ENCODE assay signal across 20 cellular contexts in the genomic region with DNA sequence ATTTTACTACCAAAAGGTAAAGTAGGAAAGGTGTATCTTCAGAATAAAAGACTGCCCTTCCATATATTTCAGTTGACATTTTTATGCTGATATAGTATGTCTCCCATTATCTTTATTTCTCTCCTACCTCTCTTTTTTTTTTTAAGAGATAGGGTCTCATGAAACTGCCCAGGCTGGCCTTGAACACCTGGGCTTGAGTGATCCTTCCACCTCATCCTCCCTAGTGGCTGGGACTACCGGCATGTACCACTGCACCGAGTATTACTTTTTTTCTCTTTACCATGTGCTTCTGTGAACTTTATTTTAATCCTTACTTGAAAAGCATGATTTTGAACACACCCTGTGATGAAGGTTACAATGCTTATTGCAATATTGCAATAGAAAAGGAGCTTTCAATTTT.
"Had no signal": no experiment of that assay in that cellular context is flagged by ENCODE, and none has a peak within 500 bp of the region (broad histone marks: within the 10 kb centered on the region; RNA-seq: fewer than 3 reads in every experiment).

No MANE protein-coding gene starts in this region.

- H3K27ac Mint-ChIP-seq: activated CD8-positive, alpha-beta T cell treated with anti-CD3 and anti-CD28 coated beads, Interleukin-2, amount 10 ng/mL, durations not matched to agents 7 days and 5 days; activated naive CD4-positive, alpha-beta T cell treated with anti-CD3 and anti-CD28 coated beads, Interleukin-2, amount 50 U/mL, for 24 hours had no signal

- H3K9me3 Mint-ChIP-seq: central memory CD8-positive, alpha-beta T cell had no signal

- DNase-seq: activated CD4-positive, alpha-beta T cell treated with anti-CD3 and anti-CD28 coated beads for 48 hours; activated CD4-positive, alpha-beta T cell treated with anti-CD3 and anti-CD28 coated beads, Interleukin-2, amount 50 U/mL, for 4 hours; activated CD4-positive, CD25-positive, alpha-beta regulatory T cell treated with anti-CD3 and anti-CD28 coated beads, Interleukin-2, amount 50 U/mL, for 72 hours; activated CD8-positive, alpha-beta memory T cell treated with anti-CD3 and anti-CD28 coated beads, Interleukin-2, amount 50 U/mL, for 48 hours; activated CD8-positive, alpha-beta T cell treated with anti-CD3 and anti-CD28 coated beads, Interleukin-2, amount 10 ng/mL, durations not matched to agents 7 days and 5 days; activated effector memory CD4-positive, alpha-beta T cell treated with Interleukin-2 at 50 U/mL for 16 hours; activated naive CD4-positive, alpha-beta T cell; activated T-cell treated with anti-CD3 and anti-CD28 coated beads, Interleukin-2, amount 50 U/mL, for 1 hour; amygdala; NCI-H1092; NCI-H1417; NCI-H1930; NCI-H2171; NCI-H226; NCI-H526 treated with DMSO at 0.1 percent for 48 hours; NCI-H82; SIG-M5 had no signal

- ATAC-seq: activated CD8-positive, alpha-beta T cell treated with anti-CD3 and anti-CD28 coated beads, Interleukin-2, amount 10 ng/mL, durations not matched to agents 7 days and 5 days had no signal

- H3K4me3 Mint-ChIP-seq: activated CD8-positive, alpha-beta T cell treated with anti-CD3 and anti-CD28 coated beads, Interleukin-2, amount 10 ng/mL, durations not matched to agents 7 days and 5 days; activated naive CD4-positive, alpha-beta T cell treated with anti-CD3 and anti-CD28 coated beads, Interleukin-2, amount 50 U/mL, for 24 hours; central memory CD8-positive, alpha-beta T cell had no signal

- H3K27me3 Mint-ChIP-seq: activated naive CD4-positive, alpha-beta T cell treated with anti-CD3 and anti-CD28 coated beads, Interleukin-2, amount 50 U/mL, for 24 hours; brain; central memory CD8-positive, alpha-beta T cell had no signal
